Comparison of ENCODE assay signal across 22 cellular contexts in genomic region chr11:35736952-35737351, GRCh38.
"Had no signal": no experiment of that assay in that cellular context is flagged by ENCODE, and none has a peak within 500 bp of the region (broad histone marks: within the 10 kb centered on the region; RNA-seq: fewer than 3 reads in every experiment).

No MANE protein-coding gene starts in this region.

- H3K4me3 ChIP-seq: MG63, SJSA1, SK-N-MC had no signal

- FAIRE-seq: RCC 7860 had no signal

- H3K4me1 ChIP-seq: SJSA1 had no signal

- H3K9me3 ChIP-seq: MG63 had no signal

- H3K27ac ChIP-seq: SJSA1, SK-N-MC had no signal

- DNase-seq: IMR-90, Karpas-422, KG1, MG63, NCI-H1092 treated with DMSO at 0.1 percent for 48 hours, NCI-H1436, NCI-H187, NCI-H2029, NCI-H2081 treated with DMSO at 0.1 percent for 48 hours, NCI-H2171, NCI-H226, NCI-H446, NCI-H510A, NCI-H524 treated with DMSO at 0.1 percent for 48 hours, NCI-H69, NCI-H774, Right ventricle myocardium superior, RPMI8226, SIG-M5 had no signal
